9 cellular contexts compared by ENCODE assay signal in genomic region chr12:64673490-64674169, GRCh38.
DNase-seq lines count a peak whose midpoint lies in the region; ATAC-seq and TF ChIP-seq lines count a peak whose summit lies in the region.
"Had no signal": no experiment of that assay in that cellular context is flagged by ENCODE, and none has a peak within 500 bp of the region (broad histone marks: within the 10 kb centered on the region; RNA-seq: fewer than 3 reads in every experiment).

No MANE protein-coding gene starts in this region.

- POLR2A ChIA-PET in HEK293T (lab: Yijun Ruan, JAX), result interaction anchor here (0.8 kb wide), 1 partner anchor 113 kb away, joined by 3 read pairs; no protein-coding TSS in a partner anchor

- H3K9me3 ChIP-seq in effector memory CD4-positive, alpha-beta T cell (ENCODE audit: control insufficient read depth, low read length), result no peaks in the 10 kb centered on the region
- H3K9me3 ChIP-seq in sigmoid colon, result no peaks in the 10 kb centered on the region

- H3K27me3 ChIP-seq in effector memory CD4-positive, alpha-beta T cell (replicated peaks; ENCODE audit: control insufficient read depth, insufficient read depth, low read length, poor library complexity, severe bottlenecking), result no peaks in the 10 kb centered on the region
- no peaks in the 10 kb centered on the region for H3K27me3 ChIP-seq in sigmoid colon

- ATAC-seq in HG02852 (IDR thresholded peaks at IDR 0.05; ENCODE audit: unreplicated experiment), result no peak
- ATAC-seq in HG02642 (IDR thresholded peaks at IDR 0.05; ENCODE audit: poor library complexity, unreplicated experiment), result no peak

- H3K4me3 ChIP-seq in effector memory CD4-positive, alpha-beta T cell (ENCODE audit: insufficient read depth, low read depth, low read length, poor library complexity, severe bottlenecking), result no peak overlapping the region
- H3K4me3 ChIP-seq in sigmoid colon, result no peak overlapping the region

- TF ChIP-seq POLR2A in sigmoid colon (IDR thresholded peaks at IDR 0.05), result no peak

- CTCF ChIA-PET in HEK293T (lab: Yijun Ruan, JAX), result interaction anchor here (0.6 kb wide), 1 partner anchor 86 kb away, joined by 3 read pairs; no protein-coding TSS in a partner anchor

- peak; percentile 6 to 63 (median 58) for TF ChIP-seq EP300 in sigmoid colon (IDR thresholded peaks at IDR 0.05)

- DNase-seq in HEK293T (ENCODE audit: extremely low spot score) (peak; percentile 27), NCI-H345 treated with DMSO at 0.1 percent for 48 hours (lab: John Stamatoyannopoulos, UW; ENCODE audit: unreplicated experiment) (peak; percentile 58), sigmoid colon (no peak)
- no peak for DNase-seq in effector memory CD4-positive, alpha-beta T cell
- DNase-seq in stimulated activated naive CD4-positive, alpha-beta T cell (lab: John Stamatoyannopoulos, UW), result no peak
- DNase-seq: anterior cingulate cortex, NCI-H187 treated with DMSO at 0.1 percent for 48 hours had no signal

- intact Hi-C loops in sigmoid colon (cut with DNase I), result no loop called here

- TF ChIP-seq CTCF in sigmoid colon (IDR thresholded peaks at IDR 0.05), result no peak

- WGBS in sigmoid colon, 2 donors, result 83 to 84% methylated on average over 9 of the region's 9 CpGs

- H3K36me3 ChIP-seq in effector memory CD4-positive, alpha-beta T cell (ENCODE audit: control insufficient read depth, insufficient read depth, low read length), result no peaks in the 10 kb centered on the region
- H3K36me3 ChIP-seq in sigmoid colon, result no peaks in the 10 kb centered on the region

- H3K27ac ChIP-seq in effector memory CD4-positive, alpha-beta T cell (ENCODE audit: insufficient read depth, low read length, poor library complexity, severe bottlenecking), result peak overlapping the region; percentile 89
- peak overlapping the region; percentile 79 to 92 (median 80) for H3K27ac ChIP-seq in sigmoid colon

- H3K4me1 ChIP-seq in effector memory CD4-positive, alpha-beta T cell (ENCODE audit: control insufficient read depth, insufficient read depth, low read length, poor library complexity, severe bottlenecking), result peaks cover 73% of the 10 kb centered on the region
- peaks cover 0 to 99% (median 92%) of the 10 kb centered on the region in 4 donors for H3K4me1 ChIP-seq in sigmoid colon

TF ChIP-seq in HEK293T, 16 proteins besides CTCF, POLR2A, EP300 and RAD21:
- TF ChIP-seq TARDBP (IDR thresholded peaks at IDR 0.05), result no peak
- no peak for TF ChIP-seq ZNF384 (IDR thresholded peaks at IDR 0.05)
- TF ChIP-seq HDGF (IDR thresholded peaks at IDR 0.05; ENCODE audit: borderline replicate concordance), result no peak
- no peak for TF ChIP-seq L3MBTL2 (conservative IDR thresholded peaks at IDR 0.05)
- TF ChIP-seq PKNOX1 (IDR thresholded peaks at IDR 0.05), result no peak
- no peak for TF ChIP-seq FOXK2 (IDR thresholded peaks at IDR 0.05)
- TF ChIP-seq SUZ12 (IDR thresholded peaks at IDR 0.05), result no peak
- no peak for TF ChIP-seq FOXM1 (IDR thresholded peaks at IDR 0.05; ENCODE audit: borderline replicate concordance)
- TF ChIP-seq ELF4 (IDR thresholded peaks at IDR 0.05), result no peak
- no peak for TF ChIP-seq NFRKB (IDR thresholded peaks at IDR 0.05)
- no peak for TF ChIP-seq LEF1 (IDR thresholded peaks at IDR 0.05; ENCODE audit: borderline replicate concordance)
- TF ChIP-seq CTBP1 (IDR thresholded peaks at IDR 0.05; ENCODE audit: borderline replicate concordance), result no peak
- no peak for TF ChIP-seq ARNT (IDR thresholded peaks at IDR 0.05)
- no peak for TF ChIP-seq BHLHE40 (IDR thresholded peaks at IDR 0.05; ENCODE audit: borderline replicate concordance)
TF ChIP-seq in HEK293T: peak in this region for 0.

Comparison
In these comparisons a context has a peak if more than half of its experiments do, and no peak if none do; other contexts are left out.
1. DNase-seq: peak in HEK293T (single experiment) and NCI-H345 treated with DMSO at 0.1 percent for 48 hours (single experiment); none in effector memory CD4-positive, alpha-beta T cell (0 of 3), sigmoid colon (single experiment) and stimulated activated naive CD4-positive, alpha-beta T cell (0 of 6).